ENCODE assay signal across 2 cellular contexts in genomic region chr7:66927348-66927948, GRCh38.
TF ChIP-seq lines count a peak whose summit lies in the region.

No MANE protein-coding gene starts in this region.

TF ChIP-seq in WTC11, 78 proteins besides CTCF, POLR2A, EP300 and RAD21:
- TF ChIP-seq ZNF121 (CRISPR knock-in tag; IDR thresholded peaks at IDR 0.05) (peak; percentile 76; the same call in 1 of the 2 replicates), ELF4 (CRISPR knock-in tag; IDR thresholded peaks at IDR 0.05; ENCODE audit: low read depth) (no peak)

TF ChIP-seq in H1, 55 proteins besides CTCF, POLR2A, EP300 and RAD21:
- TF ChIP-seq RFX5 (IDR thresholded peaks at IDR 0.05; ENCODE audit: borderline replicate concordance, low read depth, low read length) = no peak
- peak; percentile 71; the same call in 1 of the 2 replicates for TF ChIP-seq KDM1A (IDR thresholded peaks at IDR 0.05; ENCODE audit: borderline replicate concordance, low read length)
- TF ChIP-seq POLR2AphosphoS5 (IDR thresholded peaks at IDR 0.05; ENCODE audit: low read depth, low read length) = no peak
- TF ChIP-seq ATF2 (IDR thresholded peaks at IDR 0.05; ENCODE audit: low read length) = no peak
